ENCODE assay signal across 1 cellular context in genomic region chr3:141738636-141739363, GRCh38.
TF ChIP-seq lines count a peak whose summit lies in the region.

No MANE protein-coding gene starts in this region.

TF ChIP-seq in HepG2, 621 proteins besides CTCF, POLR2A, EP300 and RAD21 (continued from another document):
- TF ChIP-seq ZNF740 (CRISPR knock-in tag; IDR thresholded peaks at IDR 0.05), result peak; percentile 54; the same call in 1 of the 2 replicates
- TF ChIP-seq HMGXB4 (CRISPR knock-in tag; IDR thresholded peaks at IDR 0.05; ENCODE audit: borderline replicate concordance in 1 of 2, low read depth in 1 of 2), result no peak
- TF ChIP-seq SMARCE1 (IDR thresholded peaks at IDR 0.05; ENCODE audit: borderline replicate concordance), result no peak
- TF ChIP-seq KIAA2018 (CRISPR knock-in tag; IDR thresholded peaks at IDR 0.05; ENCODE audit: borderline replicate concordance), result no peak
- TF ChIP-seq LCORL (IDR thresholded peaks at IDR 0.05), result no peak
- TF ChIP-seq LCORL (CRISPR knock-in tag; IDR thresholded peaks at IDR 0.05), result no peak
- no peak for TF ChIP-seq ARID5B (CRISPR knock-in tag; IDR thresholded peaks at IDR 0.05)
- no peak for TF ChIP-seq MXD3 (CRISPR knock-in tag; IDR thresholded peaks at IDR 0.05)
TF ChIP-seq in HepG2: peak in this region for 31.
